Comparison of ENCODE assay signal across 7 cellular contexts in the genomic region with DNA sequence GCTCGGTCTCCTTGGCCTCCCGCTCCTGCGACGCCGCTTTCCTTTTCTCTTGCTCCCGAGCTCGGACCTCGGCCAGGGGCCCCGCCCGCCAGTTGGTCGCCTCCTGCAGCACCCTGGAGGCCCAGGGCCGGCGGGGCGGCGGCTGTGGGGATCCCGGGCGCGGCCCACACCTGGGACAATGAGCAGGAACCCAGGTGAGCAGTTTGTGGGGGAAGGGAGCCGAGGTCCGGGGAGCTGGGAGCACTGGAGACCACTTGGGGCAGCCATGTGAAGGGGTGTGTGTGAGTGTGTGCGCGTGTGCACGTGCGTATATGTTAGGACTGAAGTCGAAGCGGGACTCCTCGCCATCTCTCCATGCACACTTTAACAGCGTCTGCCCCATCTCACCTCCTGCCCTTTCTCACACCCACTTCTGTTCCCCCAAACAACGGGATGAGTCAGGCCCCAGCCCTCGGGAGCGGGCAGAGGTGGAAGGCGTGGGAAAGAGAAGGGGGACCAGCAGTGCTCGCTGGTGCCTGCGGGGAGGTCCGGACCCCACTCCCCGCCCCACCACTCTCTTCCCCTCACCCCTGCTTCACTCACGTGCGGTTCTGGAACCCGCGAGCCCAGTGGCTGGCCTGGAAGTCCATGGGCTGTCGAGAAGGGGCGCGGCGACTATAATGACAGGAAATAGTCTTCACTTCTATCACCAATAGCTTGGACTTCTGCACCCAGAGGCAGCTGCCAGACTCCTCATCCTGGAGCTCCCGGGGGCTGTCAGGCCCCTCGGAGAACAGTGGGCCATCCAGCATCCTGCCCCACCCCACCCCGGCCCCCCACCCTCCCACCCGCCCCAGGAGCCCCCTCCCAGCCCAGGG. TPM values are rescaled to one million over a fixed set of nuclear protein-coding genes. Genes with fewer than 3 reads are reported as not detected.
DNase-seq lines count a peak whose midpoint lies in the region; ATAC-seq lines count a peak whose summit lies in the region.
"Had no signal": no experiment of that assay in that cellular context is flagged by ENCODE, and none has a peak within 500 bp of the region (broad histone marks: within the 10 kb centered on the region; RNA-seq: fewer than 3 reads in every experiment).

No MANE protein-coding gene starts in this region.

- DNase-seq in activated naive CD4-positive, alpha-beta T cell treated with anti-CD3 and anti-CD28 coated beads for 36 hours = peak; percentile 27
- no peak for DNase-seq in activated naive CD4-positive, alpha-beta T cell treated with anti-CD3 and anti-CD28 coated beads, Interleukin-2, amount 50 U/mL, for 16 hours
- DNase-seq in activated CD4-positive, alpha-beta memory T cell treated with anti-CD3 and anti-CD28 coated beads for 36 hours = peak; percentile 35
- peak; percentile 47 to 59 for DNase-seq in left colon

- intact Hi-C loops in activated naive CD4-positive, alpha-beta T cell treated with anti-CD3 and anti-CD28 coated beads for 36 hours (cut with micrococcal nuclease) = no loop called here
- intact Hi-C loops in activated CD4-positive, alpha-beta memory T cell treated with anti-CD3 and anti-CD28 coated beads for 36 hours (cut with micrococcal nuclease) = loop anchor here (1.0 to 5.0 kb wide), 3 partner anchors 20 to 237 kb away; a partner anchor contains a TSS
- intact Hi-C loops in left colon (cut with DNase I, micrococcal nuclease) = loop anchor here in 1 of 2 donors (5.0 kb wide), 1 partner anchor 146 kb away; a partner anchor contains a TSS

- peaks cover 27% of the 10 kb centered on the region for H3K36me3 Mint-ChIP-seq in activated naive CD4-positive, alpha-beta T cell treated with anti-CD3 and anti-CD28 coated beads for 36 hours (ENCODE audit: low read depth)
- peaks cover 25% of the 10 kb centered on the region for H3K36me3 Mint-ChIP-seq in activated CD4-positive, alpha-beta memory T cell treated with anti-CD3 and anti-CD28 coated beads for 36 hours

- H3K9me3 Mint-ChIP-seq in activated naive CD4-positive, alpha-beta T cell treated with anti-CD3 and anti-CD28 coated beads for 36 hours = no peaks in the 10 kb centered on the region
- no peaks in the 10 kb centered on the region for H3K9me3 Mint-ChIP-seq in activated CD4-positive, alpha-beta memory T cell treated with anti-CD3 and anti-CD28 coated beads for 36 hours

- ATAC-seq in left colon (peak; percentile 51), HG02884 (IDR thresholded peaks at IDR 0.05; ENCODE audit: unreplicated experiment) (no peak), HG02970 (IDR thresholded peaks at IDR 0.05; ENCODE audit: low FRiP score, unreplicated experiment) (no peak)

- CTCF ChIA-PET in activated naive CD4-positive, alpha-beta T cell treated with anti-CD3 and anti-CD28 coated beads for 36 hours (lab: Charles Lee) = interaction anchor here (1.1 to 16.3 kb wide), 10 partner anchors 17 to 133 kb away, joined by 3 to 223 read pairs (median 12); a partner anchor contains a TSS
- CTCF ChIA-PET in activated CD4-positive, alpha-beta memory T cell treated with anti-CD3 and anti-CD28 coated beads for 36 hours (lab: Charles Lee) = interaction anchor here (1.2 to 14.7 kb wide), 9 partner anchors 11 to 146 kb away, joined by 3 to 168 read pairs (median 18); a partner anchor contains a TSS

- peaks cover 35% of the 10 kb centered on the region for H3K4me1 Mint-ChIP-seq in activated naive CD4-positive, alpha-beta T cell treated with anti-CD3 and anti-CD28 coated beads for 36 hours (ENCODE audit: low read depth)
- H3K4me1 Mint-ChIP-seq in activated CD4-positive, alpha-beta memory T cell treated with anti-CD3 and anti-CD28 coated beads for 36 hours (ENCODE audit: low read depth) = peaks cover 34% of the 10 kb centered on the region

- peak overlapping the region; percentile 61 for H3K4me3 Mint-ChIP-seq in activated naive CD4-positive, alpha-beta T cell treated with anti-CD3 and anti-CD28 coated beads for 36 hours
- peak overlapping the region; percentile 54 for H3K4me3 Mint-ChIP-seq in activated CD4-positive, alpha-beta memory T cell treated with anti-CD3 and anti-CD28 coated beads for 36 hours

- POLR2A ChIA-PET in activated CD4-positive, alpha-beta memory T cell treated with anti-CD3 and anti-CD28 coated beads for 36 hours (lab: Charles Lee) = interaction anchor here (0.9 to 1.4 kb wide), 4 partner anchors 10 to 281 kb away, joined by 3 to 4 read pairs (median 4); a partner anchor contains a TSS

- H3K27ac Mint-ChIP-seq in activated naive CD4-positive, alpha-beta T cell treated with anti-CD3 and anti-CD28 coated beads for 36 hours = no peak overlapping the region
- H3K27ac Mint-ChIP-seq in activated CD4-positive, alpha-beta memory T cell treated with anti-CD3 and anti-CD28 coated beads for 36 hours = no peak overlapping the region

- peaks cover 54% of the 10 kb centered on the region for H3K27me3 Mint-ChIP-seq in activated naive CD4-positive, alpha-beta T cell treated with anti-CD3 and anti-CD28 coated beads for 36 hours (ENCODE audit: low read depth)
- peaks cover 38% of the 10 kb centered on the region for H3K27me3 Mint-ChIP-seq in activated CD4-positive, alpha-beta memory T cell treated with anti-CD3 and anti-CD28 coated beads for 36 hours

RNA-seq across cellular contexts. Expression of a gene that starts 0.5 kb away (rescaled TPM):
- total RNA-seq in activated naive CD4-positive, alpha-beta T cell treated with anti-CD3 and anti-CD28 coated beads for 36 hours = under 1 TPM; 0.20 to 0.21 TPM
- total RNA-seq in activated CD4-positive, alpha-beta memory T cell treated with anti-CD3 and anti-CD28 coated beads for 36 hours = under 1 TPM; 0.22 to 0.26 TPM
- total RNA-seq in left colon = under 1 TPM in 1 of 2 donors, not detected in 1; 0.06 TPM

RNA-seq across cellular contexts. Expression of a gene that starts 19.9 kb away (rescaled TPM):
- total RNA-seq in activated naive CD4-positive, alpha-beta T cell treated with anti-CD3 and anti-CD28 coated beads for 36 hours = 10 to 100 TPM; 49.4 to 50.9 TPM
- 10 to 100 TPM; 52.0 to 55.8 TPM for total RNA-seq in activated CD4-positive, alpha-beta memory T cell treated with anti-CD3 and anti-CD28 coated beads for 36 hours
- total RNA-seq in left colon = 10 to 100 TPM; 52.0 to 53.9 TPM

RNA-seq across cellular contexts. Expression of a gene that starts 20.6 kb away (rescaled TPM):
- not detected for total RNA-seq in activated naive CD4-positive, alpha-beta T cell treated with anti-CD3 and anti-CD28 coated beads for 36 hours
- total RNA-seq in activated CD4-positive, alpha-beta memory T cell treated with anti-CD3 and anti-CD28 coated beads for 36 hours = not detected
- not detected for total RNA-seq in left colon
- total RNA-seq: pulmonary artery endothelial cell had no signal

RNA-seq across cellular contexts. Expression of a gene that starts 27.2 kb away (rescaled TPM):
- total RNA-seq in activated naive CD4-positive, alpha-beta T cell treated with anti-CD3 and anti-CD28 coated beads for 36 hours = not detected
- total RNA-seq in activated CD4-positive, alpha-beta memory T cell treated with anti-CD3 and anti-CD28 coated beads for 36 hours = under 1 TPM; 0.10 to 0.21 TPM
- under 1 TPM; 0.15 to 0.61 TPM for total RNA-seq in left colon

RNA-seq across cellular contexts. Expression of a gene that starts 41.4 kb away (rescaled TPM):
- 10 to 100 TPM; 84.4 to 87.3 TPM for total RNA-seq in activated naive CD4-positive, alpha-beta T cell treated with anti-CD3 and anti-CD28 coated beads for 36 hours
- total RNA-seq in activated CD4-positive, alpha-beta memory T cell treated with anti-CD3 and anti-CD28 coated beads for 36 hours = 100 to 1,000 TPM; 110 to 121 TPM
- total RNA-seq in left colon = 100 to 1,000 TPM; 271 to 304 TPM
